In genomic region chr12:76740501-76740900, GRCh38 we compare ENCODE assay signal across 1 cellular context.
TF ChIP-seq lines count a peak whose summit lies in the region.

No MANE protein-coding gene starts in this region.

TF ChIP-seq in GM23338, 12 proteins besides CTCF, POLR2A, EP300 and RAD21 (continued from another document):
- TF ChIP-seq REST (IDR thresholded peaks at IDR 0.05; ENCODE audit: unreplicated experiment) (no peak), ETS1 (IDR thresholded peaks at IDR 0.05) (no peak), STAT1 (IDR thresholded peaks at IDR 0.05; ENCODE audit: unreplicated experiment) (no peak), EZH2phosphoT487 (IDR thresholded peaks at IDR 0.05; ENCODE audit: unreplicated experiment) (no peak), ZNF331 (CRISPR knock-in tag; IDR thresholded peaks at IDR 0.05; ENCODE audit: low read depth) (no peak), EZH2 (IDR thresholded peaks at IDR 0.05; ENCODE audit: low read depth, unreplicated experiment) (no peak)
